Comparison of ENCODE assay signal across 1 cellular context in genomic region chr20:50521221-50521642, GRCh38.
TF ChIP-seq lines count a peak whose summit lies in the region.

No MANE protein-coding gene starts in this region.

TF ChIP-seq in K562, 482 proteins besides CTCF, POLR2A, EP300 and RAD21:
- TF ChIP-seq MYC (IDR thresholded peaks at IDR 0.05; ENCODE audit: low read depth, low read length) (no peak), MYC (CRISPR knock-in tag; IDR thresholded peaks at IDR 0.05; ENCODE audit: borderline replicate concordance, low read depth) (no peak), NR3C1 (CRISPR knock-in tag; IDR thresholded peaks at IDR 0.05) (no peak), CBX8 (IDR thresholded peaks at IDR 0.05; ENCODE audit: borderline replicate concordance, extremely low read depth, low read depth, low read length, poor library complexity, severe bottlenecking) (no peak), MITF (IDR thresholded peaks at IDR 0.05) (no peak)
